ENCODE assay signal across 14 cellular contexts in the genomic region with DNA sequence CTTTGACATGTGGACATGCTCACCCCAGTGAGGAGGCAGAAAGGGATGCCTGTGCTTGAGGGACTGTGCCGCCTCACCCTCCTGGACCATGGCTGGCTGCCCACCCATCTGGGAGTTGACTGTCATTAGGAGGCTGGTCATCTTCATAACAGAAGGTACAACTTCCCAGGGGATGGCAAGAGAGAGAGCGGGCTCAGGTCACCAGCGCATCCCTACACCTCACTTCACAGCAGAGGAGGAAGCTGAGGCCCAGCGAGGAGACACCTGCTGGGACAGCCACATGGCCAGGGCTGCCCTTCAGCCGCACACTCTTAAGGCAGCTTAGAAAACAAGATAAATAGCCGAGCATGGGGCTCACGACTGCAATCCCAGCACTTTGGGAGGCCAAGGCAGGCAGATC.
"Had no signal": no experiment of that assay in that cellular context is flagged by ENCODE, and none has a peak within 500 bp of the region (broad histone marks: within the 10 kb centered on the region; RNA-seq: fewer than 3 reads in every experiment).

No MANE protein-coding gene starts in this region.

- H3K9me3 ChIP-seq: colonic mucosa, neutrophil, right atrium auricular region, testis had no signal

- H3K27me3 ChIP-seq: colonic mucosa, foreskin keratinocyte, neutrophil, right atrium auricular region, testis had no signal

- H3K36me3 ChIP-seq: colonic mucosa, neutrophil, right atrium auricular region had no signal

- H3K4me1 ChIP-seq: colonic mucosa, foreskin keratinocyte had no signal

- ATAC-seq: foreskin keratinocyte; left colon; naive thymus-derived CD4-positive, alpha-beta T cell; stimulated activated memory B cell treated with anti-CD40 and anti-IgM and Interleukin-4, amounts not matched to agents 10 μg/mL and 1 μg/mL and 100 μg/mL, for 72 hours; stimulated activated naive CD8-positive, alpha-beta T cell treated with anti-CD3 and anti-CD28 coated beads, Interleukin-15, amount 100 ng/mL, for 72 hours had no signal

- H3K27ac ChIP-seq: colonic mucosa, foreskin keratinocyte, neutrophil had no signal

- DNase-seq: colonic mucosa; dermis blood vessel endothelial cell; foreskin keratinocyte; immature natural killer cell; left colon; naive thymus-derived CD4-positive, alpha-beta T cell; nephron progenitor cell; stimulated activated CD4-positive, alpha-beta T cell treated with anti-CD3 and anti-CD28 coated beads, Interleukin-4, amount 100 ng/mL, for 1 hour; stimulated activated CD8-positive, alpha-beta memory T cell treated with anti-CD3 and anti-CD28 coated beads, Interleukin-4, amount 100 ng/mL, for 48 hours; stimulated activated naive CD8-positive, alpha-beta T cell treated with anti-CD3 and anti-CD28 coated beads, Interleukin-15, amount 100 ng/mL, for 72 hours; testis had no signal

- H3K4me3 ChIP-seq: colonic mucosa, right atrium auricular region, testis had no signal
